Comparison of ENCODE assay signal across 10 cellular contexts in genomic region chr10:22479419-22479818, GRCh38.
DNase-seq lines count a peak whose midpoint lies in the region; ATAC-seq and TF ChIP-seq lines count a peak whose summit lies in the region.
"Had no signal": no experiment of that assay in that cellular context is flagged by ENCODE, and none has a peak within 500 bp of the region (broad histone marks: within the 10 kb centered on the region; RNA-seq: fewer than 3 reads in every experiment).

No MANE protein-coding gene starts in this region.

- POLR2A ChIA-PET in HEK293 (lab: Yijun Ruan, JAX), result no interaction called here

- DNase-seq in NCI-H1694 treated with DMSO at 0.1 percent for 48 hours (lab: John Stamatoyannopoulos, UW) (peak; percentile 23), fibroblast of the aortic adventitia (ENCODE audit: low read depth) (peak; percentile 41), occipital lobe (lab: John Stamatoyannopoulos, UW) (peak; percentile 42), tibial artery (no peak)
- DNase-seq: activated CD4-positive, alpha-beta memory T cell treated with anti-CD3 and anti-CD28 coated beads, Interleukin-2, amount 10 ng/mL, durations not matched to agents 7 days and 5 days; activated effector memory CD4-positive, alpha-beta T cell treated with Interleukin-2 at 50 U/mL for 16 hours; COR-L47 had no signal

- H3K36me3 ChIP-seq in HEK293 (ENCODE audit: control insufficient read depth in 2 of 2, insufficient read depth in 1 of 2, low read length in 2 of 2), result no peaks in the 10 kb centered on the region
- no peaks in the 10 kb centered on the region for H3K36me3 ChIP-seq in tibial artery

- H3K9me3 ChIP-seq in HEK293 (ENCODE audit: control insufficient read depth, insufficient read depth, low read depth, low read length) (no peaks in the 10 kb centered on the region), tibial artery (no peaks in the 10 kb centered on the region)

- TF ChIP-seq CTCF in HEK293 (tag by site-specific recombination; IDR thresholded peaks at IDR 0.05) (no peak), fibroblast of the aortic adventitia (IDR thresholded peaks at IDR 0.05; ENCODE audit: insufficient read depth, low read length) (no peak), tibial artery (IDR thresholded peaks at IDR 0.05) (no peak)

- H3K27me3 ChIP-seq in tibial artery, result peaks cover 0 to 41% of the 10 kb centered on the region in 2 donors

- no peak overlapping the region; the same call in 1 of the 2 replicates for H3K27ac ChIP-seq in HEK293 (ENCODE audit: extremely low read depth, low read depth, low read length)
- H3K27ac ChIP-seq in tibial artery, result no peak overlapping the region

- H3K4me1 ChIP-seq in HEK293 (ENCODE audit: control insufficient read depth, insufficient read depth, low read length) (peaks cover 18% of the 10 kb centered on the region), tibial artery (peaks cover 0 to 12% (median 10%) of the 10 kb centered on the region in 4 donors)

- intact Hi-C loops in tibial artery (cut with DNase I; ENCODE audit: low total_unique reads), result no loop called here

- CTCF ChIA-PET in HEK293 (lab: Yijun Ruan, JAX), result no interaction called here

- ATAC-seq in HG03175 (IDR thresholded peaks at IDR 0.05; ENCODE audit: unreplicated experiment) (no peak), GM21723 (IDR thresholded peaks at IDR 0.05; ENCODE audit: unreplicated experiment) (no peak)

- H3K4me3 ChIP-seq in HEK293 (ENCODE audit: low read depth, low read length) (no peak overlapping the region), fibroblast of the aortic adventitia (ENCODE audit: low read depth, low read length) (no peak overlapping the region), tibial artery (no peak overlapping the region)

TF ChIP-seq in HEK293, 187 proteins besides CTCF, POLR2A, EP300 and RAD21 (continues in another document):
- no peak for TF ChIP-seq ZNF654 (tag by site-specific recombination; IDR thresholded peaks at IDR 0.05; ENCODE audit: low read depth)
- no peak for TF ChIP-seq ZSCAN16 (tag by site-specific recombination; IDR thresholded peaks at IDR 0.05)
- 0 out of 2 replicates have a peak, but pooled peaks have one; percentile 18 for TF ChIP-seq ZEB2 (tag by site-specific recombination; IDR thresholded peaks at IDR 0.05)
- TF ChIP-seq ZNF76 (tag by site-specific recombination; IDR thresholded peaks at IDR 0.05; ENCODE audit: borderline replicate concordance, low read depth), result no peak
- no peak for TF ChIP-seq ZNF792 (tag by site-specific recombination; IDR thresholded peaks at IDR 0.05)
- no peak for TF ChIP-seq ZNF184 (tag by site-specific recombination; IDR thresholded peaks at IDR 0.05)
- TF ChIP-seq ZNF37A (tag by site-specific recombination; IDR thresholded peaks at IDR 0.05), result no peak
- TF ChIP-seq ZNF692 (tag by site-specific recombination; IDR thresholded peaks at IDR 0.05), result peak; percentile 68
- TF ChIP-seq HOXD13 (CRISPR knock-in tag; IDR thresholded peaks at IDR 0.05; ENCODE audit: borderline replicate concordance), result no peak
- TF ChIP-seq PRDM6 (tag by site-specific recombination; IDR thresholded peaks at IDR 0.05), result 0 out of 2 replicates have a peak, but pooled peaks have one; percentile 17
- TF ChIP-seq ZNF843 (tag by site-specific recombination; IDR thresholded peaks at IDR 0.05), result no peak
- TF ChIP-seq SALL2 (tag by site-specific recombination; IDR thresholded peaks at IDR 0.05; ENCODE audit: borderline replicate concordance), result no peak
- no peak for TF ChIP-seq ZIC2 (tag by site-specific recombination; IDR thresholded peaks at IDR 0.05)
- no peak for TF ChIP-seq GLI2 (tag by site-specific recombination; IDR thresholded peaks at IDR 0.05; ENCODE audit: borderline replicate concordance, low read depth)
- no peak for TF ChIP-seq ZNF488 (tag by site-specific recombination; IDR thresholded peaks at IDR 0.05)
- no peak for TF ChIP-seq ZNF362 (tag by site-specific recombination; IDR thresholded peaks at IDR 0.05)
- TF ChIP-seq ZNF416 (tag by site-specific recombination; IDR thresholded peaks at IDR 0.05), result no peak
- TF ChIP-seq ZNF157 (tag by site-specific recombination; IDR thresholded peaks at IDR 0.05), result no peak
- TF ChIP-seq BCL11B (tag by site-specific recombination; IDR thresholded peaks at IDR 0.05; ENCODE audit: low read depth), result no peak
- TF ChIP-seq YY2 (tag by site-specific recombination; IDR thresholded peaks at IDR 0.05), result no peak
- TF ChIP-seq ZNF521 (tag by site-specific recombination; IDR thresholded peaks at IDR 0.05), result no peak
- TF ChIP-seq PATZ1 (tag by site-specific recombination; IDR thresholded peaks at IDR 0.05), result peak; percentile 50
- no peak for TF ChIP-seq AEBP2 (tag by site-specific recombination; IDR thresholded peaks at IDR 0.05; ENCODE audit: borderline replicate concordance)

Comparison
In these comparisons a context has a peak if more than half of its experiments do, and no peak if none do; other contexts are left out.
1. DNase-seq: peak in NCI-H1694 treated with DMSO at 0.1 percent for 48 hours (single experiment), fibroblast of the aortic adventitia (single experiment) and occipital lobe (single experiment); none in tibial artery (0 of 2).